In genomic region chr9:130701059-130702022, GRCh38 we compare ENCODE assay signal across 9 cellular contexts. TPM values are rescaled to one million over a fixed set of nuclear protein-coding genes. Genes with fewer than 3 reads are reported as not detected.
DNase-seq lines count a peak whose midpoint lies in the region; ATAC-seq and TF ChIP-seq lines count a peak whose summit lies in the region.
"Had no signal": no experiment of that assay in that cellular context is flagged by ENCODE, and none has a peak within 500 bp of the region (broad histone marks: within the 10 kb centered on the region; RNA-seq: fewer than 3 reads in every experiment).

No MANE protein-coding gene starts in this region.

- H3K9ac ChIP-seq in IMR-90 (ENCODE audit: low read depth, low read length) (no peak overlapping the region), parathyroid adenoma (no peak overlapping the region)

- peak; percentile 90 for TF ChIP-seq RAD21 in IMR-90 (IDR thresholded peaks at IDR 0.05; ENCODE audit: low read length)

- H3K79me1 ChIP-seq in IMR-90 (ENCODE audit: low read depth in 1 of 2, low read length in 2 of 2): peaks cover 28 to 67% of the 10 kb centered on the region in 2 experiments

- H2AFZ ChIP-seq in IMR-90 (replicated peaks; ENCODE audit: low read length, poor library complexity) (peak overlapping the region; percentile 5), parathyroid adenoma (no peak overlapping the region)

- DNase-seq in COLO829 (ENCODE audit: low spot score): peak; percentile 76
- peak; percentile 88 for DNase-seq in IMR-90
- DNase-seq in SHP77 (lab: John Stamatoyannopoulos, UW): peak; percentile 53 to 64
- DNase-seq in activated naive CD4-positive, alpha-beta T cell (lab: John Stamatoyannopoulos, UW): peak; percentile 18 to 67 (median 33)
- peak; percentile 46 for DNase-seq in germinal center (ENCODE audit: low spot score)
- peak in 1 of 2 donors; percentile 61 for DNase-seq in upper lobe of left lung

- H2AK5ac ChIP-seq in IMR-90 (ENCODE audit: low read depth, low read length): peak overlapping the region; percentile 53; the same call in 1 of the 2 replicates

- intact Hi-C loops in IMR-90 (cut with micrococcal nuclease): loop anchor here (5.0 kb wide), 1 partner anchor 236 kb away; the partner anchor contains the start of gene FIBCD1

- no peak overlapping the region for H2BK15ac ChIP-seq in IMR-90 (ENCODE audit: low read depth, low read length)

- H2BK5ac ChIP-seq in IMR-90 (ENCODE audit: low read depth, low read length, poor library complexity, severe bottlenecking): no peak overlapping the region

- H2AK9ac ChIP-seq in IMR-90 (replicated peaks; ENCODE audit: low read depth, low read length, poor library complexity): no peak overlapping the region

- TF ChIP-seq CTCF in IMR-90 (conservative IDR thresholded peaks at IDR 0.05; ENCODE audit: low read depth, low read length) (peak; percentile 96), parathyroid adenoma (IDR thresholded peaks at IDR 0.05) (peak; percentile 65), upper lobe of left lung (IDR thresholded peaks at IDR 0.05) (peak; percentile 67 to 94 (median 82))

- no peak overlapping the region for H3K18ac ChIP-seq in IMR-90 (ENCODE audit: low read depth, low read length)

- H4K91ac ChIP-seq in IMR-90 (ENCODE audit: insufficient read depth, low read depth, low read length): 0 out of 2 replicates have a peak overlapping the region, but pooled peaks have one; percentile 7

- no TSS peak for BruUV-seq in IMR-90 (replicated peaks; lab: Mats Ljungman, UMichigan)

- H3K56ac ChIP-seq in IMR-90 (ENCODE audit: extremely low read depth, insufficient read depth, low read length): no peak overlapping the region

- no peak for TF ChIP-seq EP300 in upper lobe of left lung (IDR thresholded peaks at IDR 0.05)

- H3K23ac ChIP-seq in IMR-90 (ENCODE audit: low read depth, low read length): no peak overlapping the region

- no peaks in the 10 kb centered on the region for H3K79me2 ChIP-seq in parathyroid adenoma

- peaks cover 41% of the 10 kb centered on the region for H4K20me1 ChIP-seq in IMR-90 (ENCODE audit: insufficient read depth, low read length)

- no peak overlapping the region for H2BK120ac ChIP-seq in IMR-90 (ENCODE audit: low read depth, low read length)

- CTCF ChIA-PET in IMR-90 (lab: Yijun Ruan, JAX): interaction anchor here (0.5 to 2.0 kb wide), 28 partner anchors 8 to 373 kb away, joined by 3 to 12 read pairs (median 4); no protein-coding TSS in a partner anchor

- peak overlapping the region; percentile 27 for H3K4ac ChIP-seq in IMR-90 (ENCODE audit: low read depth, low read length)

- H3K9me3 ChIP-seq in IMR-90 (ENCODE audit: control insufficient read depth, insufficient read depth, low read length) (no peaks in the 10 kb centered on the region), parathyroid adenoma (ENCODE audit: control insufficient read depth, low read length) (no peaks in the 10 kb centered on the region), upper lobe of left lung (no peaks in the 10 kb centered on the region)

- H4K5ac ChIP-seq in IMR-90 (ENCODE audit: low read depth, low read length): no peak overlapping the region

- H3K27ac ChIP-seq in IMR-90 (ENCODE audit: insufficient read depth, low read length) (no peak overlapping the region; the same call in 1 of the 2 replicates), parathyroid adenoma (no peak overlapping the region), upper lobe of left lung (no peak overlapping the region)

- POLR2A ChIA-PET in IMR-90 (lab: Charles Lee; ENCODE audit: unreplicated experiment): no interaction called here

- H3K36me3 ChIP-seq in IMR-90 (ENCODE audit: control insufficient read depth, insufficient read depth, low read length) (peaks cover 39% of the 10 kb centered on the region), parathyroid adenoma (ENCODE audit: control insufficient read depth, insufficient read depth, low read length) (no peaks in the 10 kb centered on the region), upper lobe of left lung (peaks cover 14 to 88% (median 53%) of the 10 kb centered on the region in 4 donors)

- in situ Hi-C loops in IMR-90 (cut with MboI; ENCODE audit: low sequenced_read_pairs): loop anchor here (10.0 kb wide), 1 partner anchor 343 kb away; no protein-coding TSS in a partner anchor

- dilution Hi-C loops in IMR-90 (cut with HindIII; ENCODE audit: low sequenced_read_pairs, unreplicated experiment): no loop called here

- peak; percentile 94 for ATAC-seq in IMR-90 (ENCODE audit: low read depth)
- peak; percentile 80 to 91 for ATAC-seq in upper lobe of left lung (ENCODE audit: low FRiP score in 2 of 2)
- no peak for ATAC-seq in GM21737 (IDR thresholded peaks at IDR 0.05; ENCODE audit: unreplicated experiment)

- no peak overlapping the region for H3K14ac ChIP-seq in IMR-90 (replicated peaks; ENCODE audit: low read depth, low read length)

- H3K4me1 ChIP-seq in IMR-90 (ENCODE audit: control insufficient read depth, insufficient read depth, low read length) (peaks cover 17% of the 10 kb centered on the region), parathyroid adenoma (no peaks in the 10 kb centered on the region), upper lobe of left lung (no peaks in the 10 kb centered on the region)

- peaks cover 26% of the 10 kb centered on the region for H3K9me1 ChIP-seq in IMR-90 (ENCODE audit: insufficient read depth, low read length)

- WGBS in IMR-90 (ENCODE audit: extremely low coverage in 2 of 2, insufficient read length in 1 of 2), 2 experiments: no CpG with 5 or more reads among the region's 13 CpGs
- 62 to 68% methylated on average over 12 to 13 of the region's 13 CpGs for WGBS in upper lobe of left lung, 2 donors

- TF ChIP-seq POLR2A in IMR-90 (IDR thresholded peaks at IDR 0.05; ENCODE audit: low read depth, low read length) (no peak), upper lobe of left lung (IDR thresholded peaks at IDR 0.05) (no peak)

- H3K4me3 ChIP-seq in IMR-90 (ENCODE audit: insufficient read depth, low read depth, low read length) (no peak overlapping the region), parathyroid adenoma (ENCODE audit: low read depth, low read length) (no peak overlapping the region), upper lobe of left lung (no peak overlapping the region)

- H3K27me3 ChIP-seq in IMR-90 (ENCODE audit: control insufficient read depth, insufficient read depth, low read length): no peaks in the 10 kb centered on the region
- H3K27me3 ChIP-seq in parathyroid adenoma (ENCODE audit: control insufficient read depth, insufficient read depth, low read length): no peaks in the 10 kb centered on the region
- H3K27me3 ChIP-seq in upper lobe of left lung: no peaks in the 10 kb centered on the region

- H3K4me2 ChIP-seq in IMR-90 (ENCODE audit: low read depth, low read length) (no peak overlapping the region), parathyroid adenoma (ENCODE audit: low read length) (no peak overlapping the region)

- H2BK20ac ChIP-seq in IMR-90 (ENCODE audit: low read depth, low read length): no peak overlapping the region

- H4K8ac ChIP-seq in IMR-90 (ENCODE audit: low read depth in 2 of 2, low read length in 2 of 2): peak overlapping the region in 1 of 2 experiments; percentile 33; a peak in 1 of 4 replicates

TF ChIP-seq in IMR-90, 13 proteins besides CTCF, POLR2A, EP300 and RAD21:
- no peak for TF ChIP-seq CEBPB (IDR thresholded peaks at IDR 0.05; ENCODE audit: low read depth, low read length)
- peak; percentile 84 for TF ChIP-seq SMC3 (IDR thresholded peaks at IDR 0.05; ENCODE audit: low read depth, low read length)
- TF ChIP-seq MAZ (IDR thresholded peaks at IDR 0.05; ENCODE audit: borderline replicate concordance, low read depth, low read length): 0 out of 2 replicates have a peak, but pooled peaks have one; percentile 29

RNA-seq across cellular contexts. Expression of gene EXOSC2, which starts 7.8 kb away (rescaled TPM):
- total RNA-seq in IMR-90 (2012; rRNA removed): 47.5 and 48.6 TPM in 2 replicates
- polyA plus RNA-seq in IMR-90 (2012; rRNA removed): 24.7 and 27.0 TPM in 2 replicates
- 8.7 and 18.7 TPM in 2 replicates for polyA plus RNA-seq in IMR-90 (2012; cell fraction: cytosol; rRNA removed)
- polyA plus RNA-seq in IMR-90 (2012; cell fraction: nucleus; rRNA removed; ENCODE audit: low replicate concordance): 19.3 and 46.1 TPM in 2 replicates
- 10 to 100 TPM in 5 of 6 donors, 1 to 10 TPM in 1; 6.7 to 37.7 (median 17.8) TPM for total RNA-seq in upper lobe of left lung

RNA-seq across cellular contexts. Expression of gene PRDM12, which starts 36.9 kb away (rescaled TPM):
- total RNA-seq in IMR-90 (2012; rRNA removed) (not detected in 2 replicates), upper lobe of left lung (under 1 TPM in 1 of 6 donors, not detected in 5; 0.10 TPM)
- not detected in 2 replicates for polyA plus RNA-seq in IMR-90 (2012; rRNA removed)
- polyA plus RNA-seq in IMR-90 (2012; cell fraction: cytosol; rRNA removed): 0.01 and 0.04 TPM in 2 replicates
- 0.02 TPM in 2 replicates for polyA plus RNA-seq in IMR-90 (2012; cell fraction: nucleus; rRNA removed; ENCODE audit: low replicate concordance)
- polyA plus RNA-seq: IgD-negative memory B cell had no signal
